In genomic region chr3:185630182-185630622, GRCh38 we compare ENCODE assay signal across 9 cellular contexts. TPM values are rescaled to one million over a fixed set of nuclear protein-coding genes. Genes with fewer than 3 reads are reported as not detected.
DNase-seq lines count a peak whose midpoint lies in the region; ATAC-seq, FAIRE-seq and TF ChIP-seq lines count a peak whose summit lies in the region.
"Had no signal": no experiment of that assay in that cellular context is flagged by ENCODE, and none has a peak within 500 bp of the region (broad histone marks: within the 10 kb centered on the region; RNA-seq: fewer than 3 reads in every experiment).

No MANE protein-coding gene starts in this region.

- H3K9me1 ChIP-seq in keratinocyte (ENCODE audit: control insufficient read depth, extremely low read depth, insufficient read depth, low read length), result no peaks in the 10 kb centered on the region

- peaks cover 34% of the 10 kb centered on the region for H3K36me3 Mint-ChIP-seq in brain
- H3K36me3 Mint-ChIP-seq in stimulated activated effector memory CD8-positive, alpha-beta T cell treated with anti-CD3 and anti-CD28 coated beads, Interleukin-12 subunit alpha, Interleukin-12 subunit beta, amount 100 ng/mL, for 72 hours, result peaks cover 58% of the 10 kb centered on the region

- H3K36me3 ChIP-seq in keratinocyte (ENCODE audit: control insufficient read depth in 2 of 2, extremely low read depth in 1 of 2, insufficient read depth in 2 of 2, low read length in 2 of 2), result peaks cover 3 to 8% of the 10 kb centered on the region in 2 experiments

- DNase-seq in HuH-7 (ENCODE audit: low spot score) (peak; percentile 64), keratinocyte (ENCODE audit: low read depth, low spot score) (no peak), GDM1 (lab: John Stamatoyannopoulos, UW) (no peak), SIG-M5 treated with dmso at 0.1 percent for 504 hours (lab: John Stamatoyannopoulos, UW; ENCODE audit: unreplicated experiment) (no peak), SHP77 (lab: John Stamatoyannopoulos, UW) (no peak), NCI-H187 treated with DMSO at 0.1 percent for 48 hours (lab: John Stamatoyannopoulos, UW) (no peak)
- DNase-seq in stimulated activated effector memory CD8-positive, alpha-beta T cell treated with anti-CD3 and anti-CD28 coated beads, Interleukin-12 subunit alpha, Interleukin-12 subunit beta, amount 100 ng/mL, for 72 hours (ENCODE audit: low spot score in 2 of 2), result no peak
- DNase-seq: trophoblast cell had no signal

- H3K4me3 ChIP-seq in keratinocyte (ENCODE audit: control insufficient read depth in 2 of 3, extremely low read depth in 1 of 3, insufficient read depth in 2 of 3, low read depth in 1 of 3, low read length in 3 of 3), result no peak overlapping the region

- peak overlapping the region in 4 of 5 experiments; percentile 17 to 83 (median 61) for H3K27ac Mint-ChIP-seq in brain
- peak overlapping the region; percentile 59 for H3K27ac Mint-ChIP-seq in stimulated activated effector memory CD8-positive, alpha-beta T cell treated with anti-CD3 and anti-CD28 coated beads, Interleukin-12 subunit alpha, Interleukin-12 subunit beta, amount 100 ng/mL, for 72 hours

- H3K27me3 ChIP-seq in keratinocyte (ENCODE audit: control insufficient read depth, extremely low read depth, insufficient read depth, low read length), result no peaks in the 10 kb centered on the region

- no peaks in the 10 kb centered on the region for H4K20me1 ChIP-seq in keratinocyte (ENCODE audit: control insufficient read depth, extremely low read depth, insufficient read depth, low read length)

- FAIRE-seq in keratinocyte (lab: Jason Lieb, UNC), result peak; percentile 75

- H3K4me1 ChIP-seq in keratinocyte (ENCODE audit: control insufficient read depth, extremely low read depth, insufficient read depth, low read length), result peaks cover 17% of the 10 kb centered on the region

- dilution Hi-C loops in keratinocyte (cut with MboI; ENCODE audit: extremely low pct_ligation_motif_present, low sequenced_read_pairs), result no loop called here

- no peak overlapping the region for H3K9ac ChIP-seq in keratinocyte (ENCODE audit: control insufficient read depth, extremely low read depth, insufficient read depth, low read length)

- no peaks in the 10 kb centered on the region for H3K79me2 ChIP-seq in keratinocyte (ENCODE audit: control insufficient read depth, insufficient read depth, low read length)

- H3K4me2 ChIP-seq in keratinocyte (ENCODE audit: control insufficient read depth, extremely low read depth, insufficient read depth, low read depth, low read length), result peak overlapping the region; percentile 52

- no peak for TF ChIP-seq CTCF in brain (conservative IDR thresholded peaks at IDR 0.05)
- no peak for TF ChIP-seq CTCF in keratinocyte (optimal IDR thresholded peaks at IDR 0.05 in 1 of 3, IDR thresholded peaks at IDR 0.05 in 1 of 3, conservative IDR thresholded peaks at IDR 0.05 in 1 of 3; ENCODE audit: extremely low read depth in 1 of 3, insufficient read depth in 2 of 3, low read length in 3 of 3)

- H3K9me3 Mint-ChIP-seq in brain, result no peaks in the 10 kb centered on the region
- no peaks in the 10 kb centered on the region for H3K9me3 Mint-ChIP-seq in stimulated activated effector memory CD8-positive, alpha-beta T cell treated with anti-CD3 and anti-CD28 coated beads, Interleukin-12 subunit alpha, Interleukin-12 subunit beta, amount 100 ng/mL, for 72 hours

- no peaks in the 10 kb centered on the region for H3K27me3 Mint-ChIP-seq in brain

- H2AFZ ChIP-seq in keratinocyte (ENCODE audit: control insufficient read depth, low read length), result no peak overlapping the region

- no peak for ATAC-seq in stimulated activated effector memory CD8-positive, alpha-beta T cell treated with anti-CD3 and anti-CD28 coated beads, Interleukin-12 subunit alpha, Interleukin-12 subunit beta, amount 100 ng/mL, for 72 hours

- H3K4me1 Mint-ChIP-seq in brain, result peaks cover 5% of the 10 kb centered on the region
- H3K4me1 Mint-ChIP-seq in stimulated activated effector memory CD8-positive, alpha-beta T cell treated with anti-CD3 and anti-CD28 coated beads, Interleukin-12 subunit alpha, Interleukin-12 subunit beta, amount 100 ng/mL, for 72 hours, result no peaks in the 10 kb centered on the region

- H3K9me3 ChIP-seq in keratinocyte (ENCODE audit: control insufficient read depth, low read depth, low read length), result no peaks in the 10 kb centered on the region

- no peak overlapping the region for H3K4me3 Mint-ChIP-seq in brain
- H3K4me3 Mint-ChIP-seq in stimulated activated effector memory CD8-positive, alpha-beta T cell treated with anti-CD3 and anti-CD28 coated beads, Interleukin-12 subunit alpha, Interleukin-12 subunit beta, amount 100 ng/mL, for 72 hours, result no peak overlapping the region

- no peak overlapping the region for H3K27ac ChIP-seq in keratinocyte (ENCODE audit: control insufficient read depth, insufficient read depth, low read length)

RNA-seq across cellular contexts. Expression of gene SENP2, which starts 44.1 kb away (rescaled TPM):
- polyA plus RNA-seq in brain (ENCODE audit: insufficient read depth, low read depth, low replicate concordance) (11.2 TPM), keratinocyte (8.7 to 14.0 TPM (median 12.6 TPM) in 3 replicates)
- 70.8 TPM for polyA plus RNA-seq in keratinocyte (2011; ENCODE audit: low read depth)
- 10.6 and 15.4 TPM in 2 replicates for polyA plus RNA-seq in keratinocyte (2011; cell fraction: cytosol; rRNA removed)
- polyA plus RNA-seq in keratinocyte (2011; cell fraction: nucleus; rRNA removed), result 10.8 and 13.3 TPM in 2 replicates
- polyA plus RNA-seq in keratinocyte (2012; ENCODE audit: low replicate concordance), result 19.5 and 23.0 TPM in 2 replicates
- polyA minus RNA-seq in keratinocyte, result 2.2 to 11.5 TPM (median 10.7 TPM) in 3 replicates
- 18.2 TPM for polyA minus RNA-seq in keratinocyte (2011; cell fraction: cytosol; rRNA and poly(A)+ RNA removed)
- 3.1 and 8.5 TPM in 2 replicates for polyA minus RNA-seq in keratinocyte (2011; cell fraction: nucleus; rRNA and poly(A)+ RNA removed)
